8 cellular contexts compared by ENCODE assay signal in genomic region chr2:43293744-43294695, GRCh38.
DNase-seq lines count a peak whose midpoint lies in the region; ATAC-seq lines count a peak whose summit lies in the region.

No MANE protein-coding gene starts in this region.

- no peaks in the 10 kb centered on the region for H3K27me3 Mint-ChIP-seq in activated T-helper 2 cell treated with anti-CD3 and anti-CD28 coated beads, Interferon-gamma antibody, Interleukin-2, Interleukin-4, amounts not matched to agents 10 μg/mL and 5 μg/mL and 100 μg/mL, durations not matched to agents 14 hours and 24 hours and 36 hours (ENCODE audit: low read depth)

- H3K9me3 Mint-ChIP-seq in activated T-helper 2 cell treated with anti-CD3 and anti-CD28 coated beads, Interferon-gamma antibody, Interleukin-2, Interleukin-4, amounts not matched to agents 10 μg/mL and 5 μg/mL and 100 μg/mL, durations not matched to agents 14 hours and 24 hours and 36 hours: no peaks in the 10 kb centered on the region

- H3K27ac Mint-ChIP-seq in activated T-helper 2 cell treated with anti-CD3 and anti-CD28 coated beads, Interferon-gamma antibody, Interleukin-2, Interleukin-4, amounts not matched to agents 10 μg/mL and 5 μg/mL and 100 μg/mL, durations not matched to agents 14 hours and 24 hours and 36 hours: peak overlapping the region; percentile 68

- H3K36me3 Mint-ChIP-seq in activated T-helper 2 cell treated with anti-CD3 and anti-CD28 coated beads, Interferon-gamma antibody, Interleukin-2, Interleukin-4, amounts not matched to agents 10 μg/mL and 5 μg/mL and 100 μg/mL, durations not matched to agents 14 hours and 24 hours and 36 hours (ENCODE audit: low read depth): peaks cover 44% of the 10 kb centered on the region

- H3K4me3 Mint-ChIP-seq in activated T-helper 2 cell treated with anti-CD3 and anti-CD28 coated beads, Interferon-gamma antibody, Interleukin-2, Interleukin-4, amounts not matched to agents 10 μg/mL and 5 μg/mL and 100 μg/mL, durations not matched to agents 14 hours and 24 hours and 36 hours (ENCODE audit: low read depth): peak overlapping the region; percentile 34

- intact Hi-C loops in activated T-helper 2 cell treated with anti-CD3 and anti-CD28 coated beads, Interferon-gamma antibody, Interleukin-2, Interleukin-4, amounts not matched to agents 10 μg/mL and 5 μg/mL and 100 μg/mL, durations not matched to agents 14 hours and 24 hours and 36 hours (cut with micrococcal nuclease): loop anchor here (1.0 to 5.0 kb wide), 3 partner anchors 93 to 167 kb away; no protein-coding TSS in a partner anchor
- intact Hi-C loops in left ventricle myocardium superior (cut with micrococcal nuclease): no loop called here

- DNase-seq in activated gamma-delta T cell treated with Interleukin-2 at 50 U/mL for 16 hours (peak; percentile 18), activated gamma-delta T cell (lab: John Stamatoyannopoulos, UW) (no peak), NCI-H2107 (lab: John Stamatoyannopoulos, UW) (peak; percentile 9), left ventricle myocardium superior (no peak), cerebellar nuclear complex (lab: John Stamatoyannopoulos, UW) (no peak)
- DNase-seq in activated T-helper 2 cell treated with anti-CD3 and anti-CD28 coated beads, Interferon-gamma antibody, Interleukin-2, Interleukin-4, amounts not matched to agents 10 μg/mL and 5 μg/mL and 100 μg/mL, durations not matched to agents 14 hours and 24 hours and 36 hours (ENCODE audit: low spot score): peak; percentile 54
- DNase-seq in stimulated activated CD4-positive, alpha-beta T cell treated with anti-CD3 and anti-CD28 coated beads, Interleukin-2, amount 100 ng/mL, for 4 hours (ENCODE audit: low read depth): peak; percentile 37

- ATAC-seq in HG02678 (IDR thresholded peaks at IDR 0.05; ENCODE audit: unreplicated experiment) (peak; percentile 98), left ventricle myocardium superior (peak; percentile 94)

- peaks cover 31% of the 10 kb centered on the region for H3K4me1 Mint-ChIP-seq in activated T-helper 2 cell treated with anti-CD3 and anti-CD28 coated beads, Interferon-gamma antibody, Interleukin-2, Interleukin-4, amounts not matched to agents 10 μg/mL and 5 μg/mL and 100 μg/mL, durations not matched to agents 14 hours and 24 hours and 36 hours (ENCODE audit: low read depth)

Comparison
In these comparisons a context has a peak if more than half of its experiments do, and no peak if none do; other contexts are left out.
1. DNase-seq: peak in activated gamma-delta T cell treated with Interleukin-2 at 50 U/mL for 16 hours (single experiment), NCI-H2107 (single experiment), activated T-helper 2 cell treated with anti-CD3 and anti-CD28 coated beads, Interferon-gamma antibody, Interleukin-2, Interleukin-4, amounts not matched to agents 10 μg/mL and 5 μg/mL and 100 μg/mL, durations not matched to agents 14 hours and 24 hours and 36 hours (single experiment) and stimulated activated CD4-positive, alpha-beta T cell treated with anti-CD3 and anti-CD28 coated beads, Interleukin-2, amount 100 ng/mL, for 4 hours (single experiment); none in activated gamma-delta T cell (single experiment), left ventricle myocardium superior (single experiment) and cerebellar nuclear complex (0 of 2).